23 cellular contexts compared by ENCODE assay signal in genomic region chr20:18665135-18665534, GRCh38.
"Had no signal": no experiment of that assay in that cellular context is flagged by ENCODE, and none has a peak within 500 bp of the region (broad histone marks: within the 10 kb centered on the region; RNA-seq: fewer than 3 reads in every experiment).

No MANE protein-coding gene starts in this region.

- H3K4me3 ChIP-seq: breast epithelium had no signal

- H3K27ac Mint-ChIP-seq: activated CD8-positive, alpha-beta T cell treated with anti-CD3 and anti-CD28 coated beads, Interleukin-2, amount 10 ng/mL, durations not matched to agents 7 days and 5 days; activated naive CD4-positive, alpha-beta T cell treated with anti-CD3 and anti-CD28 coated beads, Interleukin-2, amount 50 U/mL, for 24 hours; T-helper 1 cell treated with Interleukin-12 subunit alpha and Interleukin-12 subunit beta and Interleukin-4 antibody, amounts not matched to agents 30 μg/mL and 1 μg/mL, for 36 hours; WTC11 had no signal

- H3K9me3 ChIP-seq: breast epithelium had no signal

- H3K36me3 Mint-ChIP-seq: WTC11 had no signal

- ATAC-seq: activated CD8-positive, alpha-beta T cell treated with anti-CD3 and anti-CD28 coated beads, Interleukin-2, amount 10 ng/mL, durations not matched to agents 7 days and 5 days; WTC11 had no signal

- H3K27me3 Mint-ChIP-seq: activated naive CD4-positive, alpha-beta T cell treated with anti-CD3 and anti-CD28 coated beads, Interleukin-2, amount 50 U/mL, for 24 hours had no signal

- H3K4me3 Mint-ChIP-seq: activated CD8-positive, alpha-beta T cell treated with anti-CD3 and anti-CD28 coated beads, Interleukin-2, amount 10 ng/mL, durations not matched to agents 7 days and 5 days; activated naive CD4-positive, alpha-beta T cell treated with anti-CD3 and anti-CD28 coated beads, Interleukin-2, amount 50 U/mL, for 24 hours; T-helper 1 cell treated with Interleukin-12 subunit alpha and Interleukin-12 subunit beta and Interleukin-4 antibody, amounts not matched to agents 30 μg/mL and 1 μg/mL, for 36 hours; WTC11 had no signal

- DNase-seq: activated CD4-positive, alpha-beta T cell treated with anti-CD3 and anti-CD28 coated beads for 48 hours; activated CD4-positive, alpha-beta T cell treated with anti-CD3 and anti-CD28 coated beads, Interleukin-2, amount 50 U/mL, for 4 hours; activated CD4-positive, CD25-positive, alpha-beta regulatory T cell treated with anti-CD3 and anti-CD28 coated beads, Interleukin-2, amount 50 U/mL, for 72 hours; activated CD8-positive, alpha-beta memory T cell treated with anti-CD3 and anti-CD28 coated beads, Interleukin-2, amount 50 U/mL, for 48 hours; activated CD8-positive, alpha-beta T cell treated with anti-CD3 and anti-CD28 coated beads, Interleukin-2, amount 10 ng/mL, durations not matched to agents 7 days and 5 days; activated naive CD4-positive, alpha-beta T cell; activated T-cell treated with anti-CD3 and anti-CD28 coated beads, Interleukin-2, amount 50 U/mL, for 1 hour; aorta; caudate nucleus; Kasumi-1; KBM-7; NCI-H1105 treated with DMSO at 0.1 percent for 48 hours; NCI-H1436 treated with DMSO at 0.1 percent for 48 hours; NCI-H187 treated with DMSO at 0.1 percent for 48 hours; NCI-H2081 treated with DMSO at 0.1 percent for 48 hours; NCI-H226; NCI-H524 treated with DMSO at 0.1 percent for 48 hours; NCI-H774; SHP77 treated with DMSO at 0.1 percent for 48 hours had no signal

- H3K4me1 ChIP-seq: breast epithelium had no signal

- H3K36me3 ChIP-seq: breast epithelium had no signal

- H3K9me3 Mint-ChIP-seq: activated naive CD4-positive, alpha-beta T cell treated with anti-CD3 and anti-CD28 coated beads, Interleukin-2, amount 50 U/mL, for 24 hours; T-helper 1 cell treated with Interleukin-12 subunit alpha and Interleukin-12 subunit beta and Interleukin-4 antibody, amounts not matched to agents 30 μg/mL and 1 μg/mL, for 36 hours; WTC11 had no signal

- H3K27ac ChIP-seq: breast epithelium had no signal

- H3K4me1 Mint-ChIP-seq: activated naive CD4-positive, alpha-beta T cell treated with anti-CD3 and anti-CD28 coated beads, Interleukin-2, amount 50 U/mL, for 24 hours had no signal
